8 cellular contexts compared by ENCODE assay signal in the genomic region with DNA sequence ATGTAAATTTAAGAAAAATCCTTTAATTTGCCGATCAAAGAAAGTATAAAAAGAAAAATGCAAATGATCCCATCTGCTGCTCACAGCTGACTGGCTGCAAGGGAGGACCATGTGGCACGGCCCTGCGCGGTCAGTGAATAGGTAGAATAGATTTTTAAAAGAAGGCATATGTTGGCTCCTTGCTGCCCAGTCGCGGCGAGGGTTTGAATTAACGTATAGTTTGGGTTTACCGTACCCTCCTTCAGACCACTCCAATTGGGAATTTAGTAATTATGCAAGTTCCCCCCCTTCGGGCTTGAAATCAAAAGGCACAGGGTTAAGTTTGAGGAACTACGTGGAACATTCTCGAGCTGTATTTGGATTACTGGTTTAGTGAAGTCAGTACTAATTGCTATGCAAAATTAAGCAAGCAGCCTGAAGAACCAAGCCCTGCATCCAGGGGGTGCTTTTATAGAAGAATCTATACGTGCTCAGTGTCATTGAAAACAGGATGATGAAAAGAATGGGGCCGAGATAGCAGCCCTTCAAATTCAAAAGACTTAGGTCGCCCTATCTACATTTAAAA. TPM values are rescaled to one million over a fixed set of nuclear protein-coding genes. Genes with fewer than 3 reads are reported as not detected.
A peak's percentile ranks its signal among the peaks of the same experiment; 100 is the strongest.
DNase-seq lines count a peak whose midpoint lies in the region; ATAC-seq and TF ChIP-seq lines count a peak whose summit lies in the region.

No MANE protein-coding gene starts in this region.

- H3K4me1 Mint-ChIP-seq in brain, result peaks cover 53% of the 10 kb centered on the region
- H3K4me1 Mint-ChIP-seq in stimulated activated memory B cell treated with anti-CD40 and anti-IgM and Interleukin-4, amounts not matched to agents 10 μg/mL and 1 μg/mL and 100 μg/mL, for 72 hours, result peaks cover 20% of the 10 kb centered on the region

- peaks cover 2% of the 10 kb centered on the region for H3K36me3 Mint-ChIP-seq in brain
- H3K36me3 Mint-ChIP-seq in stimulated activated memory B cell treated with anti-CD40 and anti-IgM and Interleukin-4, amounts not matched to agents 10 μg/mL and 1 μg/mL and 100 μg/mL, for 72 hours, result no peaks in the 10 kb centered on the region

- TF ChIP-seq CTCF in brain (conservative IDR thresholded peaks at IDR 0.05) (no peak), kidney epithelial cell (IDR thresholded peaks at IDR 0.05; ENCODE audit: insufficient read depth, low read length, poor library complexity, severe bottlenecking) (peak; percentile 9)

- H3K27me3 ChIP-seq in HUES64 (ENCODE audit: insufficient read depth, low read length) (no peaks in the 10 kb centered on the region), kidney epithelial cell (ENCODE audit: control insufficient read depth, insufficient read depth, low read length) (no peaks in the 10 kb centered on the region)

- no peaks in the 10 kb centered on the region for H3K27me3 Mint-ChIP-seq in brain
- H3K27me3 Mint-ChIP-seq in stimulated activated memory B cell treated with anti-CD40 and anti-IgM and Interleukin-4, amounts not matched to agents 10 μg/mL and 1 μg/mL and 100 μg/mL, for 72 hours, result peaks cover 6% of the 10 kb centered on the region

- no peaks in the 10 kb centered on the region for H3K36me3 ChIP-seq in HUES64 (ENCODE audit: insufficient read depth, low read length)
- H3K36me3 ChIP-seq in kidney epithelial cell (ENCODE audit: control insufficient read depth, insufficient read depth, low read length), result no peaks in the 10 kb centered on the region

- H3K4me3 Mint-ChIP-seq in brain, result peak overlapping the region; percentile 91 to 95 (median 94)
- peak overlapping the region; percentile 74 for H3K4me3 Mint-ChIP-seq in stimulated activated memory B cell treated with anti-CD40 and anti-IgM and Interleukin-4, amounts not matched to agents 10 μg/mL and 1 μg/mL and 100 μg/mL, for 72 hours

- H3K4me3 ChIP-seq in HUES64 (ENCODE audit: low read length), result peak overlapping the region; percentile 54
- peak overlapping the region; percentile 48 for H3K4me3 ChIP-seq in kidney epithelial cell (ENCODE audit: low read depth, low read length)

- peak overlapping the region; percentile 100 for H3K9ac ChIP-seq in HUES64 (ENCODE audit: low read depth, low read length)

- H3K9me3 ChIP-seq in HUES64 (ENCODE audit: insufficient read depth, low read depth, low read length), result no peaks in the 10 kb centered on the region

- peaks cover 36% of the 10 kb centered on the region for H3K4me1 ChIP-seq in HUES64 (ENCODE audit: insufficient read depth, low read length)

- DNase-seq in DMS53 (lab: John Stamatoyannopoulos, UW), result peak; percentile 74
- DNase-seq in OCI-M2 (lab: John Stamatoyannopoulos, UW; ENCODE audit: unreplicated experiment), result peak; percentile 55
- no peak for DNase-seq in kidney epithelial cell (ENCODE audit: low read depth)
- DNase-seq in HPDE6-E6E7 (ENCODE audit: extremely low spot score), result no peak
- no peak for DNase-seq in AML-193 (lab: John Stamatoyannopoulos, UW)

- H3K27ac Mint-ChIP-seq in brain, result peak overlapping the region; percentile 88 to 99 (median 98)
- H3K27ac Mint-ChIP-seq in stimulated activated memory B cell treated with anti-CD40 and anti-IgM and Interleukin-4, amounts not matched to agents 10 μg/mL and 1 μg/mL and 100 μg/mL, for 72 hours, result peak overlapping the region; percentile 64

- under 1% methylated on average over 12 of the region's 15 CpGs for whole genome bisulfite sequencing in HUES64

- H3K27ac ChIP-seq in HUES64 (ENCODE audit: low read depth, low read length), result peak overlapping the region; percentile 100

- ATAC-seq in stimulated activated memory B cell treated with anti-CD40 and anti-IgM and Interleukin-4, amounts not matched to agents 10 μg/mL and 1 μg/mL and 100 μg/mL, for 72 hours, result peak; percentile 61

- H3K9me3 Mint-ChIP-seq in brain, result peaks cover 0 to 6% (median 0%) of the 10 kb centered on the region in 5 experiments
- H3K9me3 Mint-ChIP-seq in stimulated activated memory B cell treated with anti-CD40 and anti-IgM and Interleukin-4, amounts not matched to agents 10 μg/mL and 1 μg/mL and 100 μg/mL, for 72 hours, result no peaks in the 10 kb centered on the region

RNA-seq across cellular contexts. Expression of a gene that starts 1.1 kb away (rescaled TPM):
- 20.8 TPM for polyA plus RNA-seq in HUES64 (2013, experiment 1 of 2)
- polyA plus RNA-seq in HUES64 (2013, experiment 2 of 2), result 16.9 TPM
- 6.2 TPM for polyA plus RNA-seq in brain (ENCODE audit: insufficient read depth, low read depth, low replicate concordance)
- 6.6 and 7.7 TPM in 2 replicates for total RNA-seq in kidney epithelial cell

Comparison
In these comparisons a context has a peak if more than half of its experiments do, and no peak if none do; other contexts are left out.
1. DNase-seq: peak in DMS53 (single experiment) and OCI-M2 (single experiment); none in kidney epithelial cell (single experiment), HPDE6-E6E7 (single experiment) and AML-193 (0 of 2).